In the genomic region with DNA sequence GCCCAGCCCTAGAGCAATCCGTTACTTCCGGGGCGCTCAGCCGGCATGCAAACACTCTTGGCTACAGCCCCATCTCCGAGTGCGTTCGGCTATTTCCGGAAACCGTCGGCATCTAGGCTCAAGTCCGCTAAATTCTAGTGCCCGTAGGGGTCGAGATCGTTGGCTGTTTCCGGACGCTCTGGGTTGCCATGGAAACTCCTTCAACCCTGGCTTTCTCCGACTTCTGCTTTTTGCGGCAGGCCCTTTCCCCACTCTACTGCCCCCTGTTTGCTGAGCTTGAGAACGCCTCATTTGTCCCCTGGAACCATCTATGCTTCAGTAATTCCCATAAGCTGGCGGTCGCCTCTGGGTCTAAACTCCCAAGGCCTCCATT, we compare ENCODE assay signal across 8 cellular contexts. TPM values are rescaled to one million over a fixed set of nuclear protein-coding genes. Genes with fewer than 3 reads are reported as not detected.
A peak's percentile ranks its signal among the peaks of the same experiment; 100 is the strongest.
DNase-seq lines count a peak whose midpoint lies in the region; ATAC-seq and TF ChIP-seq lines count a peak whose summit lies in the region.

No MANE protein-coding gene starts in this region.

- intact Hi-C loops in left ventricle myocardium superior (cut with micrococcal nuclease), result no loop called here

- POLR2A ChIA-PET in T-cell (lab: Charles Lee), result no interaction called here

- H3K27me3 Mint-ChIP-seq in T-cell (no peaks in the 10 kb centered on the region), progenitor cell of endocrine pancreas (no peaks in the 10 kb centered on the region)

- DNase-seq in GM13977 (ENCODE audit: low spot score) (peak; percentile 100), NCI-H1436 (lab: John Stamatoyannopoulos, UW) (peak; percentile 85), T-cell (peak; percentile 93 to 100 (median 98)), amniotic stem cell (lab: John Stamatoyannopoulos, UW) (peak; percentile 95), left ventricle myocardium superior (peak; percentile 98), progenitor cell of endocrine pancreas (ENCODE audit: low spot score, unreplicated experiment) (peak; percentile 95)

- peaks cover 2% of the 10 kb centered on the region for H3K4me1 ChIP-seq in urinary bladder (ENCODE audit: insufficient read depth)

- H3K4me1 Mint-ChIP-seq in T-cell, result peaks cover 27 to 32% (median 27%) of the 10 kb centered on the region in 3 donors
- peaks cover 11% of the 10 kb centered on the region for H3K4me1 Mint-ChIP-seq in progenitor cell of endocrine pancreas (ENCODE audit: low read depth)

- peak overlapping the region; percentile 98 for H3K27ac Mint-ChIP-seq in T-cell
- H3K27ac Mint-ChIP-seq in progenitor cell of endocrine pancreas, result peak overlapping the region; percentile 98

- WGBS in urinary bladder, result under 1% methylated on average over 21 of the region's 21 CpGs

- H3K4me3 Mint-ChIP-seq in T-cell, result peak overlapping the region; percentile 86 to 95 (median 91)
- peak overlapping the region; percentile 85 for H3K4me3 Mint-ChIP-seq in progenitor cell of endocrine pancreas (ENCODE audit: low read depth)

- no peaks in the 10 kb centered on the region for H3K36me3 Mint-ChIP-seq in T-cell
- peaks cover 3% of the 10 kb centered on the region for H3K36me3 Mint-ChIP-seq in progenitor cell of endocrine pancreas (ENCODE audit: insufficient read depth)

- CTCF ChIA-PET in T-cell (lab: Charles Lee), result interaction anchor here in 1 of 2 donors (0.5 to 1.8 kb wide), 8 partner anchors 9 to 1906 kb away, joined by 3 to 8 read pairs (median 3); partner anchors contain the start of genes ARRDC2, MPV17L2 and RAB3A

- peaks cover 3% of the 10 kb centered on the region for H3K36me3 ChIP-seq in urinary bladder (ENCODE audit: insufficient read depth)

- peak overlapping the region; percentile 87 for H3K27ac ChIP-seq in urinary bladder (ENCODE audit: low read depth)

- peak; percentile 79 for TF ChIP-seq CTCF in GM13977 (IDR thresholded peaks at IDR 0.05; ENCODE audit: extremely low read depth, insufficient read depth, missing control alignments)
- peak; percentile 71 for TF ChIP-seq CTCF in progenitor cell of endocrine pancreas (IDR thresholded peaks at IDR 0.05; ENCODE audit: unreplicated experiment)

- no peaks in the 10 kb centered on the region for H3K9me3 Mint-ChIP-seq in T-cell
- no peaks in the 10 kb centered on the region for H3K9me3 Mint-ChIP-seq in progenitor cell of endocrine pancreas (ENCODE audit: low read depth)

- peak overlapping the region; percentile 16 for H3K4me3 ChIP-seq in urinary bladder (ENCODE audit: low read depth, low read length)

- ATAC-seq in HG02852 (IDR thresholded peaks at IDR 0.05; ENCODE audit: unreplicated experiment) (peak; percentile 61), T-cell (replicated peaks in 1 of 4) (peak; percentile 70 to 72 (median 72)), left ventricle myocardium superior (peak; percentile 74)

- in situ Hi-C loops in GM13977 (cut with MboI; ENCODE audit: low pct_unique_long_range_greater_than_20kb, low sequenced_read_pairs, unreplicated experiment), result no loop called here

RNA-seq across cellular contexts. Expression of gene PIK3R2, which starts 0.5 kb away (rescaled TPM):
- total RNA-seq in T-cell, result 10 to 100 TPM; 11.8 to 25.5 (median 17.6) TPM
- 29.6 TPM for total RNA-seq in left ventricle myocardium superior
- 58.9 and 61.2 TPM in 2 replicates for total RNA-seq in progenitor cell of endocrine pancreas
- 12.2 TPM for total RNA-seq in urinary bladder
- 17.0 TPM for polyA plus RNA-seq in urinary bladder

RNA-seq across cellular contexts. Expression of gene IFI30, which starts 21.2 kb away (rescaled TPM):
- 10 to 100 TPM in 1 of 5 donors, 1 to 10 TPM in 4; 3.2 to 11.8 (median 5.1) TPM for total RNA-seq in T-cell
- total RNA-seq in left ventricle myocardium superior, result 20.6 TPM
- not detected in 2 replicates for total RNA-seq in progenitor cell of endocrine pancreas
- 6.6 TPM for total RNA-seq in urinary bladder
- polyA plus RNA-seq in urinary bladder, result 90.6 TPM

RNA-seq across cellular contexts. Expression of gene MPV17L2, which starts 40.6 kb away (rescaled TPM):
- 1 to 10 TPM; 3.8 to 8.2 (median 8.1) TPM for total RNA-seq in T-cell
- 9.0 TPM for total RNA-seq in left ventricle myocardium superior
- 10.6 and 11.5 TPM in 2 replicates for total RNA-seq in progenitor cell of endocrine pancreas
- 4.2 TPM for total RNA-seq in urinary bladder
- polyA plus RNA-seq in urinary bladder, result 22.8 TPM

RNA-seq across cellular contexts. Expression of gene RAB3A, which starts 51.4 kb away (rescaled TPM):
- total RNA-seq in T-cell, result 1 to 10 TPM; 4.7 to 8.3 (median 5.6) TPM
- total RNA-seq in left ventricle myocardium superior, result 35.5 TPM
- 3.3 and 5.1 TPM in 2 replicates for total RNA-seq in progenitor cell of endocrine pancreas
- total RNA-seq in urinary bladder, result 4.7 TPM
- polyA plus RNA-seq in urinary bladder, result 5.5 TPM

RNA-seq across cellular contexts. Expression of gene MAST3, which starts 54.9 kb away (rescaled TPM):
- total RNA-seq in T-cell (10 to 100 TPM; 42.0 to 60.2 (median 53.2) TPM), left ventricle myocardium superior (5.6 TPM), progenitor cell of endocrine pancreas (10.7 and 11.1 TPM in 2 replicates), urinary bladder (3.5 TPM)
- polyA plus RNA-seq in urinary bladder, result 7.0 TPM

Comparison
In these comparisons a context has a peak if more than half of its experiments do, and no peak if none do; other contexts are left out.
1. Peak in every context shown above with its lines: DNase-seq, ATAC-seq, H3K4me3 ChIP-seq and H3K27ac ChIP-seq.